20 cellular contexts compared by ENCODE assay signal in the genomic region with DNA sequence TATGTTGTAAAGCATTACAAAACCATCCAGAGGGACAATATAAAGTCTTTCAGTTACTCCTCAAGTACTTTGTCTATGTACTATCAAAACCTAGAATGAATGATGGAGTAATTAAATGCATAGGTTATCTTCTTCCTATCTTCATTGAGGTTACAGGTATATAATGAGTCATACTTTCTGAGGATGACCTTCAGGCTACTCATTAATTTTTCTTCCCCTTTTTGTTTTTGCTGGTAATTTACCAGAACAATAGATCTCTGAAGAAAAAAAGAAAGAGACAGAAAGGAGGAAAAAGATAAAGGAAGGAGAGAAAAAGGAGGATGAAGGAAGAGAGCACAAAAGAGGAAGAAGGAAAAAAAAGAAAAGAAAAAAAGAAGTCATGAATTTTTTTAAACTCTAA.
DNase-seq lines count a peak whose midpoint lies in the region; ATAC-seq and TF ChIP-seq lines count a peak whose summit lies in the region.
"Had no signal": no experiment of that assay in that cellular context is flagged by ENCODE, and none has a peak within 500 bp of the region (broad histone marks: within the 10 kb centered on the region; RNA-seq: fewer than 3 reads in every experiment).

No MANE protein-coding gene starts in this region.

- TF ChIP-seq POLR2A in testis (IDR thresholded peaks at IDR 0.05): no peak

- peak; percentile 42 for ATAC-seq in GM18873 (IDR thresholded peaks at IDR 0.05; ENCODE audit: low FRiP score, unreplicated experiment)
- ATAC-seq in GM21737 (IDR thresholded peaks at IDR 0.05; ENCODE audit: unreplicated experiment): peak; percentile 43
- peak; percentile 33 for ATAC-seq in HG03095 (IDR thresholded peaks at IDR 0.05; ENCODE audit: unreplicated experiment)
- no peak for ATAC-seq in activated B cell treated with CpG ODN at 0.5 μM for 24 hours (ENCODE audit: low read depth)
- no peak for ATAC-seq in psoas muscle
- ATAC-seq: effector memory CD8-positive, alpha-beta T cell; HCT116 had no signal

- H3K27me3 ChIP-seq in colonic mucosa (no peaks in the 10 kb centered on the region), psoas muscle (ENCODE audit: insufficient read depth in 3 of 3, low read length in 2 of 3) (no peaks in the 10 kb centered on the region), testis (no peaks in the 10 kb centered on the region)
- H3K27me3 ChIP-seq: brain microvascular endothelial cell, ovary had no signal

- no peaks in the 10 kb centered on the region for H3K36me3 ChIP-seq in colonic mucosa
- no peaks in the 10 kb centered on the region for H3K36me3 ChIP-seq in psoas muscle (ENCODE audit: insufficient read depth in 1 of 2, low read depth in 1 of 2)
- no peaks in the 10 kb centered on the region for H3K36me3 ChIP-seq in testis (ENCODE audit: low read depth, missing control alignments)
- H3K36me3 ChIP-seq: brain microvascular endothelial cell, ovary had no signal

- H3K27ac Mint-ChIP-seq in activated B cell treated with CpG ODN at 0.5 μM for 24 hours: peak overlapping the region; percentile 8
- H3K27ac Mint-ChIP-seq: B cell; effector memory CD8-positive, alpha-beta T cell had no signal

- H3K9me3 Mint-ChIP-seq in activated B cell treated with CpG ODN at 0.5 μM for 24 hours: no peaks in the 10 kb centered on the region
- H3K9me3 Mint-ChIP-seq: effector memory CD8-positive, alpha-beta T cell had no signal

- H3K4me1 ChIP-seq in colonic mucosa (no peaks in the 10 kb centered on the region), psoas muscle (no peaks in the 10 kb centered on the region), testis (no peaks in the 10 kb centered on the region)

- peaks cover 29% of the 10 kb centered on the region for H3K4me1 Mint-ChIP-seq in activated B cell treated with CpG ODN at 0.5 μM for 24 hours

- no peak for TF ChIP-seq CTCF in activated B cell treated with CpG ODN at 0.5 μM for 24 hours (IDR thresholded peaks at IDR 0.05)
- TF ChIP-seq CTCF in colonic mucosa (IDR thresholded peaks at IDR 0.05): no peak
- TF ChIP-seq CTCF in psoas muscle (IDR thresholded peaks at IDR 0.05): no peak
- TF ChIP-seq CTCF in testis (IDR thresholded peaks at IDR 0.05): no peak

- peak overlapping the region; percentile 33 for H3K4me3 Mint-ChIP-seq in activated B cell treated with CpG ODN at 0.5 μM for 24 hours
- H3K4me3 Mint-ChIP-seq: B cell; effector memory CD8-positive, alpha-beta T cell had no signal

- H3K9me3 ChIP-seq in colonic mucosa: no peaks in the 10 kb centered on the region
- no peaks in the 10 kb centered on the region for H3K9me3 ChIP-seq in psoas muscle
- H3K9me3 ChIP-seq in testis: no peaks in the 10 kb centered on the region
- H3K9me3 ChIP-seq: ovary had no signal

- no peaks in the 10 kb centered on the region for H3K27me3 Mint-ChIP-seq in activated B cell treated with CpG ODN at 0.5 μM for 24 hours
- H3K27me3 Mint-ChIP-seq: B cell; effector memory CD8-positive, alpha-beta T cell had no signal

- DNase-seq in activated B cell treated with CpG ODN at 0.5 μM for 24 hours (no peak), activated T-cell treated with anti-CD3 and anti-CD28 coated beads for 4 hours (no peak), colonic mucosa (no peak), psoas muscle (no peak), testis (no peak)
- DNase-seq: activated CD4-positive, alpha-beta T cell treated with anti-CD3 and anti-CD28 coated beads for 1 hour; activated naive CD4-positive, alpha-beta T cell treated with anti-CD3 and anti-CD28 coated beads, Interleukin-2, amount 50 U/mL, for 16 hours; brain microvascular endothelial cell; effector memory CD8-positive, alpha-beta T cell; Karpas-422; NCI-H345; ovary; SHP77; stimulated activated naive CD4-positive, alpha-beta T cell had no signal

- POLR2A ChIA-PET in activated B cell treated with CpG ODN at 0.5 μM for 24 hours (lab: Charles Lee): no interaction called here

- no peaks in the 10 kb centered on the region for H3K36me3 Mint-ChIP-seq in activated B cell treated with CpG ODN at 0.5 μM for 24 hours (ENCODE audit: low read depth)

- intact Hi-C loops in activated B cell treated with CpG ODN at 0.5 μM for 24 hours (cut with micrococcal nuclease) (loop anchor here (5.0 kb wide), 1 partner anchor 396 kb away; the partner anchor contains the start of gene TBC1D32), colonic mucosa (cut with DNase I) (no loop called here), psoas muscle (cut with DNase I) (no loop called here), testis (cut with DNase I; ENCODE audit: low total_unique reads) (no loop called here)

- no peak overlapping the region for H3K9ac ChIP-seq in colonic mucosa (ENCODE audit: low read depth in 2 of 2, low read length in 2 of 2)

- H3K4me3 ChIP-seq in colonic mucosa (no peak overlapping the region), psoas muscle (no peak overlapping the region), testis (no peak overlapping the region)
- H3K4me3 ChIP-seq: ovary, skin epidermis had no signal

- CTCF ChIA-PET in activated B cell treated with CpG ODN at 0.5 μM for 24 hours (lab: Charles Lee): no interaction called here

- H3K27ac ChIP-seq in colonic mucosa (no peak overlapping the region), psoas muscle (no peak overlapping the region), testis (no peak overlapping the region)
- H3K27ac ChIP-seq: brain microvascular endothelial cell, ovary, skin epidermis had no signal

Comparison
In these comparisons a context has a peak if more than half of its experiments do, and no peak if none do; other contexts are left out.
1. ATAC-seq: peak in GM18873 (single experiment), GM21737 (single experiment) and HG03095 (single experiment); none in activated B cell treated with CpG ODN at 0.5 μM for 24 hours (single experiment) and psoas muscle (0 of 4).